In genomic region chr14:61342486-61342885, GRCh38 we compare ENCODE assay signal across 11 cellular contexts. TPM values are rescaled to one million over a fixed set of nuclear protein-coding genes. Genes with fewer than 3 reads are reported as not detected.
DNase-seq lines count a peak whose midpoint lies in the region; ATAC-seq and FAIRE-seq lines count a peak whose summit lies in the region.
"Had no signal": no experiment of that assay in that cellular context is flagged by ENCODE, and none has a peak within 500 bp of the region (broad histone marks: within the 10 kb centered on the region; RNA-seq: fewer than 3 reads in every experiment).

No MANE protein-coding gene starts in this region.

- peak; percentile 96 for DNase-seq in activated CD4-positive, alpha-beta T cell treated with anti-CD3 and anti-CD28 coated beads, Interleukin-2, amount 10 ng/mL, durations not matched to agents 24 days and 14 days
- peak; percentile 61 to 79 (median 79) for DNase-seq in stimulated activated CD4-positive, alpha-beta T cell treated with anti-CD3 and anti-CD28 coated beads, TNF-alpha, amount 100 ng/mL, for 24 hours (ENCODE audit: low read depth in 3 of 3)
- DNase-seq in DMS53 treated with DMSO at 0.1 percent for 48 hours (lab: John Stamatoyannopoulos, UW; ENCODE audit: unreplicated experiment) (no peak), HTR-8/SVneo (ENCODE audit: insufficient read length, low spot score) (no peak), NOMO-1 (lab: John Stamatoyannopoulos, UW; ENCODE audit: unreplicated experiment in 2 of 2) (no peak), NCI-H1105 (lab: John Stamatoyannopoulos, UW) (no peak)
- DNase-seq: DMS153, NCI-H510A treated with DMSO at 0.1 percent for 48 hours had no signal

- FAIRE-seq in HTR-8/SVneo (lab: Jason Lieb, UNC) = no peak
- FAIRE-seq: colon had no signal

- peaks cover 0 to 16% of the 10 kb centered on the region in 2 donors for H3K4me1 ChIP-seq in duodenal mucosa (ENCODE audit: control insufficient read depth in 1 of 2, insufficient read depth in 2 of 2, low read length in 2 of 2)

- H3K27ac Mint-ChIP-seq in activated CD4-positive, alpha-beta T cell treated with anti-CD3 and anti-CD28 coated beads, Interleukin-2, amount 10 ng/mL, durations not matched to agents 24 days and 14 days = peak overlapping the region; percentile 95

- H3K4me3 Mint-ChIP-seq in activated CD4-positive, alpha-beta T cell treated with anti-CD3 and anti-CD28 coated beads, Interleukin-2, amount 10 ng/mL, durations not matched to agents 24 days and 14 days = peak overlapping the region; percentile 86

- no peaks in the 10 kb centered on the region for H3K27me3 ChIP-seq in duodenal mucosa (ENCODE audit: control insufficient read depth in 1 of 2, insufficient read depth in 2 of 2, low read length in 2 of 2)

- ATAC-seq in GM18498 (IDR thresholded peaks at IDR 0.05; ENCODE audit: unreplicated experiment) = peak; percentile 73

- H3K36me3 ChIP-seq in duodenal mucosa (ENCODE audit: control insufficient read depth in 1 of 2, insufficient read depth in 2 of 2, low read length in 2 of 2) = no peaks in the 10 kb centered on the region

- peaks cover 33% of the 10 kb centered on the region for H3K36me3 Mint-ChIP-seq in activated CD4-positive, alpha-beta T cell treated with anti-CD3 and anti-CD28 coated beads, Interleukin-2, amount 10 ng/mL, durations not matched to agents 24 days and 14 days (ENCODE audit: low read depth)

- H3K4me1 Mint-ChIP-seq in activated CD4-positive, alpha-beta T cell treated with anti-CD3 and anti-CD28 coated beads, Interleukin-2, amount 10 ng/mL, durations not matched to agents 24 days and 14 days = peaks cover 80% of the 10 kb centered on the region

- H3K9me3 Mint-ChIP-seq in activated CD4-positive, alpha-beta T cell treated with anti-CD3 and anti-CD28 coated beads, Interleukin-2, amount 10 ng/mL, durations not matched to agents 24 days and 14 days = no peaks in the 10 kb centered on the region

- no peaks in the 10 kb centered on the region for H3K9me3 ChIP-seq in duodenal mucosa (ENCODE audit: control insufficient read depth in 1 of 2, low read length in 2 of 2)

- H3K27me3 Mint-ChIP-seq in activated CD4-positive, alpha-beta T cell treated with anti-CD3 and anti-CD28 coated beads, Interleukin-2, amount 10 ng/mL, durations not matched to agents 24 days and 14 days = no peaks in the 10 kb centered on the region

- H3K27ac ChIP-seq in duodenal mucosa (ENCODE audit: low read depth, low read length) = peak overlapping the region; percentile 27

- H3K4me3 ChIP-seq in duodenal mucosa (ENCODE audit: low read depth in 1 of 2, low read length in 2 of 2) = no peak overlapping the region

- peak overlapping the region in 1 of 2 donors; percentile 7 for H3K9ac ChIP-seq in duodenal mucosa (ENCODE audit: low read depth in 1 of 2, low read length in 2 of 2)

- intact Hi-C loops in activated CD4-positive, alpha-beta T cell treated with anti-CD3 and anti-CD28 coated beads, Interleukin-2, amount 10 ng/mL, durations not matched to agents 24 days and 14 days (cut with micrococcal nuclease) = loop anchor here (1.0 to 10.0 kb wide), 7 partner anchors 8 to 320 kb away; no protein-coding TSS in a partner anchor

RNA-seq across cellular contexts. Expression of gene PRKCH, which starts 21.1 kb away (rescaled TPM):
- total RNA-seq in activated CD4-positive, alpha-beta T cell treated with anti-CD3 and anti-CD28 coated beads, Interleukin-2, amount 10 ng/mL, durations not matched to agents 24 days and 14 days = 108 and 118 TPM in 2 replicates

Comparison
In these comparisons a context has a peak if more than half of its experiments do, and no peak if none do; other contexts are left out.
1. DNase-seq: peak in activated CD4-positive, alpha-beta T cell treated with anti-CD3 and anti-CD28 coated beads, Interleukin-2, amount 10 ng/mL, durations not matched to agents 24 days and 14 days (single experiment) and stimulated activated CD4-positive, alpha-beta T cell treated with anti-CD3 and anti-CD28 coated beads, TNF-alpha, amount 100 ng/mL, for 24 hours (3 of 3); none in DMS53 treated with DMSO at 0.1 percent for 48 hours (single experiment), HTR-8/SVneo (single experiment), NOMO-1 (0 of 2) and NCI-H1105 (single experiment).